Comparison of ENCODE assay signal across 18 cellular contexts in genomic region chr17:1995321-1996242, GRCh38. TPM values are rescaled to one million over a fixed set of nuclear protein-coding genes. Genes with fewer than 3 reads are reported as not detected.
DNase-seq lines count a peak whose midpoint lies in the region; ATAC-seq and TF ChIP-seq lines count a peak whose summit lies in the region.
"Had no signal": no experiment of that assay in that cellular context is flagged by ENCODE, and none has a peak within 500 bp of the region (broad histone marks: within the 10 kb centered on the region; RNA-seq: fewer than 3 reads in every experiment).

No MANE protein-coding gene starts in this region.

- H3K27ac ChIP-seq in HEK293 (ENCODE audit: extremely low read depth, low read depth, low read length), result no peak overlapping the region
- H3K27ac ChIP-seq: gastroesophageal sphincter, Peyer's patch, thoracic aorta had no signal

- ATAC-seq in sciatic nerve, result peak; percentile 3
- no peak for ATAC-seq in HG03139 (IDR thresholded peaks at IDR 0.05; ENCODE audit: unreplicated experiment)
- ATAC-seq: gastroesophageal sphincter, mucosa of descending colon, T-cell had no signal

- POLR2A ChIA-PET in HEK293 (lab: Yijun Ruan, JAX) (interaction anchor here (1.1 kb wide), 1 partner anchor 29 kb away, joined by 3 read pairs; the partner anchor contains the start of gene RTN4RL1), GM10248 (lab: Yijun Ruan, JAX) (no interaction called here)

- peak overlapping the region; percentile 81 for H3K4me3 Mint-ChIP-seq in glutamatergic neuron (ENCODE audit: unreplicated experiment)
- H3K4me3 Mint-ChIP-seq: CD4-positive, alpha-beta memory T cell; immature natural killer cell; T-cell had no signal

- peaks cover 15% of the 10 kb centered on the region for H3K4me1 ChIP-seq in HEK293 (ENCODE audit: control insufficient read depth, insufficient read depth, low read length)

- H3K9me3 Mint-ChIP-seq in glutamatergic neuron (ENCODE audit: unreplicated experiment), result peaks cover 25% of the 10 kb centered on the region
- H3K9me3 Mint-ChIP-seq: T-cell had no signal

- CTCF ChIA-PET in HEK293 (lab: Yijun Ruan, JAX), result interaction anchor here (1.3 to 1.4 kb wide), 2 partner anchors 30 to 87 kb away, joined by 5 read pairs; no protein-coding TSS in a partner anchor
- CTCF ChIA-PET in GM10248 (lab: Yijun Ruan, JAX), result no interaction called here

- no peaks in the 10 kb centered on the region for H3K9me3 ChIP-seq in HEK293 (ENCODE audit: control insufficient read depth, insufficient read depth, low read depth, low read length)
- H3K9me3 ChIP-seq: gastroesophageal sphincter, mucosa of descending colon, Peyer's patch, thoracic aorta had no signal

- H3K4me1 Mint-ChIP-seq in glutamatergic neuron (ENCODE audit: low read depth, unreplicated experiment), result peaks cover 52% of the 10 kb centered on the region

- H3K27me3 Mint-ChIP-seq in glutamatergic neuron (ENCODE audit: unreplicated experiment), result peaks cover 26% of the 10 kb centered on the region

- no peaks in the 10 kb centered on the region for H3K36me3 Mint-ChIP-seq in glutamatergic neuron (ENCODE audit: unreplicated experiment)
- H3K36me3 Mint-ChIP-seq: CD4-positive, alpha-beta memory T cell; T-cell had no signal

- DNase-seq in NCI-H69 (lab: John Stamatoyannopoulos, UW) (peak; percentile 4), glutamatergic neuron (no peak), sciatic nerve (ENCODE audit: low spot score) (no peak), GM10248 (ENCODE audit: extremely low spot score) (no peak)
- no peak for DNase-seq in effector CD4-positive, alpha-beta T cell
- DNase-seq: activated CD4-positive, CD25-positive, alpha-beta regulatory T cell; activated naive CD4-positive, alpha-beta T cell; CD4-positive, alpha-beta memory T cell; immature natural killer cell; mucosa of descending colon; NCI-H1105; NCI-H510A; Peyer's patch; T-cell had no signal

- H3K27ac Mint-ChIP-seq in glutamatergic neuron (ENCODE audit: unreplicated experiment), result peak overlapping the region; percentile 62
- H3K27ac Mint-ChIP-seq: CD4-positive, alpha-beta memory T cell; immature natural killer cell; T-cell had no signal

- no peak overlapping the region for H3K4me3 ChIP-seq in HEK293 (ENCODE audit: low read depth, low read length)
- H3K4me3 ChIP-seq: gastroesophageal sphincter, mucosa of descending colon, Peyer's patch, thoracic aorta had no signal

- intact Hi-C loops in sciatic nerve (cut with DNase I), result no loop called here

- TF ChIP-seq CTCF in HEK293 (tag by site-specific recombination; IDR thresholded peaks at IDR 0.05) (no peak), glutamatergic neuron (IDR thresholded peaks at IDR 0.05; ENCODE audit: partially characterized antibody, unreplicated experiment) (no peak), GM10248 (IDR thresholded peaks at IDR 0.05; ENCODE audit: control extremely low read depth, extremely low read depth, low read depth, missing control alignments) (no peak)

- H3K36me3 ChIP-seq in HEK293 (ENCODE audit: control insufficient read depth in 2 of 2, insufficient read depth in 1 of 2, low read length in 2 of 2), result no peaks in the 10 kb centered on the region
- H3K36me3 ChIP-seq: gastroesophageal sphincter, Peyer's patch, thoracic aorta had no signal

TF ChIP-seq in HEK293, 187 proteins besides CTCF, POLR2A, EP300 and RAD21:
- no peak for TF ChIP-seq ZNF140 (tag by site-specific recombination; IDR thresholded peaks at IDR 0.05)
- peak; percentile 44; the same call in 1 of the 2 replicates for TF ChIP-seq TRIM28 (IDR thresholded peaks at IDR 0.05; ENCODE audit: borderline replicate concordance, low read length)

RNA-seq across cellular contexts. Expression of gene RTN4RL1, which starts 29.6 kb away (rescaled TPM):
- total RNA-seq in glutamatergic neuron (ENCODE audit: unreplicated experiment), result 50.3 TPM
- 5.8 TPM for total RNA-seq in sciatic nerve
- total RNA-seq: Peyer's patch had no signal

RNA-seq across cellular contexts. Expression of gene DPH1, which starts 34.4 kb away (rescaled TPM):
- 36.4 TPM for total RNA-seq in glutamatergic neuron (ENCODE audit: unreplicated experiment)
- total RNA-seq in sciatic nerve, result 37.7 TPM

RNA-seq across cellular contexts. Expression of gene OVCA2, which starts 46.2 kb away (rescaled TPM):
- total RNA-seq in glutamatergic neuron (ENCODE audit: unreplicated experiment), result 16.3 TPM
- total RNA-seq in sciatic nerve, result 12.9 TPM

RNA-seq across cellular contexts. Expression of gene HIC1, which starts 59.3 kb away (rescaled TPM):
- 2.5 TPM for total RNA-seq in glutamatergic neuron (ENCODE audit: unreplicated experiment)
- total RNA-seq in sciatic nerve, result 85.0 TPM
